Comparison of ENCODE assay signal across 1 cellular context in genomic region chr2:210215120-210215519, GRCh38.
TF ChIP-seq lines count a peak whose summit lies in the region.

No MANE protein-coding gene starts in this region.

TF ChIP-seq in GM23338, 12 proteins besides CTCF, POLR2A, EP300 and RAD21 (continued from another document):
- TF ChIP-seq REST (IDR thresholded peaks at IDR 0.05; ENCODE audit: unreplicated experiment) = no peak
